Comparison of ENCODE assay signal across 13 cellular contexts in genomic region chrX:114465689-114466088, GRCh38.
DNase-seq lines count a peak whose midpoint lies in the region; ATAC-seq, FAIRE-seq and TF ChIP-seq lines count a peak whose summit lies in the region.
"Had no signal": no experiment of that assay in that cellular context is flagged by ENCODE, and none has a peak within 500 bp of the region (broad histone marks: within the 10 kb centered on the region; RNA-seq: fewer than 3 reads in every experiment).

No MANE protein-coding gene starts in this region.

- peak overlapping the region; percentile 38 for H3K4ac ChIP-seq in H1 (replicated peaks; ENCODE audit: insufficient read length, low read depth, low read length)

- H3K4me2 ChIP-seq in H1 (ENCODE audit: insufficient read depth in 1 of 2, low read depth in 2 of 2, low read length in 2 of 2), result peak overlapping the region; percentile 34 to 51; a peak in 3 of 4 replicates
- H3K4me2 ChIP-seq: KMS-11 had no signal

- peaks cover 0 to 48% of the 10 kb centered on the region in 2 experiments; a peak in 2 of 4 replicates for H3K79me2 ChIP-seq in H1 (ENCODE audit: control insufficient read depth in 1 of 2, insufficient read depth in 2 of 2, low read length in 2 of 2)

- no peak overlapping the region for H2AK5ac ChIP-seq in H1 (ENCODE audit: low read depth, low read length)

- no peak overlapping the region for H4K5ac ChIP-seq in H1 (ENCODE audit: insufficient read length, low read depth, low read length)

- H3K9me3 ChIP-seq in HUES48 (ENCODE audit: control insufficient read depth, insufficient read depth, low read length) (no peaks in the 10 kb centered on the region), H1 (ENCODE audit: insufficient read depth in 2 of 2, low read depth in 1 of 2, low read length in 1 of 2) (no peaks in the 10 kb centered on the region), iPS-18c (ENCODE audit: control insufficient read depth, insufficient read depth, low read length) (no peaks in the 10 kb centered on the region)
- H3K9me3 ChIP-seq: Caco-2 had no signal

- peak overlapping the region; percentile 39; the same call in 1 of the 2 replicates for H2BK12ac ChIP-seq in H1 (ENCODE audit: low read depth, low read length)

- H2BK15ac ChIP-seq in H1 (ENCODE audit: low read length), result no peak overlapping the region

- peak overlapping the region; percentile 83 for H2BK120ac ChIP-seq in H1 (replicated peaks; ENCODE audit: low read depth, low read length)

- H3K14ac ChIP-seq in H1 (ENCODE audit: insufficient read length), result no peak overlapping the region

- POLR2A ChIA-PET in H1 (lab: Charles Lee; ENCODE audit: partially characterized antibody), result interaction anchor here (0.6 to 1.8 kb wide), 6 partner anchors 10 to 375 kb away, joined by 3 to 14 read pairs (median 5); no protein-coding TSS in a partner anchor

- DNase-seq in H1 (ENCODE audit: low read depth in 1 of 2, low spot score in 2 of 2) (no peak), NCI-H146 treated with DMSO at 0.1 percent for 48 hours (lab: John Stamatoyannopoulos, UW; ENCODE audit: unreplicated experiment) (no peak), GM12891 (ENCODE audit: insufficient read length, low spot score) (no peak)
- DNase-seq: Caco-2; CD8-positive, alpha-beta memory T cell; DMS53 had no signal

- H3K36me3 ChIP-seq in HUES48 (ENCODE audit: control insufficient read depth, insufficient read depth, low read length) (peaks cover 6% of the 10 kb centered on the region; the same call in 1 of the 2 replicates), H1 (ENCODE audit: control insufficient read depth in 2 of 4, insufficient read depth in 4 of 4, low read length in 3 of 4) (peaks cover 0 to 5% (median 0%) of the 10 kb centered on the region in 4 experiments; a peak in 2 of 8 replicates)

- TF ChIP-seq CTCF in H1 (IDR thresholded peaks at IDR 0.05; ENCODE audit: control extremely low read depth in 1 of 3, insufficient read depth in 1 of 3, low read depth in 1 of 3, low read length in 3 of 3), result no peak

- peak overlapping the region; percentile 55 for H4K91ac ChIP-seq in H1 (replicated peaks; ENCODE audit: insufficient read length, low read length)

- ATAC-seq in GM18520 (IDR thresholded peaks at IDR 0.05; ENCODE audit: unreplicated experiment), result no peak
- ATAC-seq: HCT116, HepG2 had no signal

- peaks cover 49% of the 10 kb centered on the region for H3K4me1 ChIP-seq in HUES48 (ENCODE audit: control insufficient read depth, insufficient read depth, low read length)
- peaks cover 0 to 12% (median 1%) of the 10 kb centered on the region in 4 experiments; a peak in 3 of 7 replicates for H3K4me1 ChIP-seq in H1 (replicated peaks in 1 of 4; ENCODE audit: control insufficient read depth in 3 of 4, insufficient read depth in 4 of 4, low read length in 3 of 4)
- H3K4me1 ChIP-seq: Caco-2 had no signal

- peak overlapping the region; percentile 56 for H3K4me3 ChIP-seq in HUES48 (ENCODE audit: low read depth, low read length)
- H3K4me3 ChIP-seq in H1 (ENCODE audit: extremely low read depth in 1 of 4, insufficient read depth in 2 of 4, low read depth in 3 of 4, low read length in 4 of 4), result peak overlapping the region in 2 of 4 experiments; percentile 14 to 42; a peak in 2 of 8 replicates
- peak overlapping the region; percentile 25; the same call in 1 of the 2 replicates for H3K4me3 ChIP-seq in iPS-18c (ENCODE audit: insufficient read depth, low read depth, low read length)

- TF ChIP-seq EP300 in H1 (IDR thresholded peaks at IDR 0.05; ENCODE audit: borderline replicate concordance in 1 of 2, low read depth in 2 of 2, low read length in 2 of 2), result no peak

- peak overlapping the region; percentile 59 for H3K56ac ChIP-seq in H1 (replicated peaks; ENCODE audit: insufficient read length, low read depth, low read length)

- H3K23me2 ChIP-seq in H1 (ENCODE audit: low read depth, low read length), result no peaks in the 10 kb centered on the region

- no peaks in the 10 kb centered on the region for H4K20me1 ChIP-seq in H1 (replicated peaks in 1 of 2; ENCODE audit: control insufficient read depth in 1 of 2, insufficient read depth in 2 of 2, low read length in 2 of 2)

- H3K9ac ChIP-seq in HUES48 (ENCODE audit: low read depth, low read length) (peak overlapping the region; percentile 12; the same call in 1 of the 2 replicates), H1 (replicated peaks in 1 of 4; ENCODE audit: extremely low read depth in 1 of 4, low read depth in 3 of 4, low read length in 3 of 4) (no peak overlapping the region)
- H3K9ac ChIP-seq: KMS-11 had no signal

- FAIRE-seq in H1 (lab: Jason Lieb, UNC) (peak; percentile 65), GM12891 (lab: Jason Lieb, UNC) (no peak)
- FAIRE-seq: GM18507, HepG2 had no signal

- peak overlapping the region; percentile 9; the same call in 1 of the 2 replicates for H3K18ac ChIP-seq in H1 (ENCODE audit: extremely low read depth, low read length)

- no peak overlapping the region for H2AFZ ChIP-seq in H1 (ENCODE audit: low read length)

- peak overlapping the region; percentile 73; the same call in 1 of the 2 replicates for H2BK5ac ChIP-seq in H1 (ENCODE audit: low read depth, low read length)

- peak overlapping the region; percentile 37 for H3K27ac ChIP-seq in HUES48 (ENCODE audit: low read depth, low read length)
- peak overlapping the region; percentile 70; the same call in 1 of the 2 replicates for H3K27ac ChIP-seq in H1 (ENCODE audit: low read depth, low read length)
- H3K27ac ChIP-seq: KMS-11 had no signal

- H3K27me3 ChIP-seq in HUES48 (ENCODE audit: control insufficient read depth, insufficient read depth, low read length) (no peaks in the 10 kb centered on the region), H1 (replicated peaks in 1 of 4; ENCODE audit: control insufficient read depth in 3 of 4, extremely low read depth in 1 of 4, insufficient read depth in 3 of 4, low read length in 3 of 4) (no peaks in the 10 kb centered on the region)

- H3K79me1 ChIP-seq in H1 (ENCODE audit: low read depth, low read length), result no peaks in the 10 kb centered on the region

- TF ChIP-seq RAD21 in H1 (IDR thresholded peaks at IDR 0.05 in 1 of 2, conservative IDR thresholded peaks at IDR 0.05 in 1 of 2; ENCODE audit: low read depth in 2 of 2, low read length in 2 of 2), result no peak

- H3K23ac ChIP-seq in H1 (ENCODE audit: insufficient read length), result no peak overlapping the region

- no peak overlapping the region; the same call in 1 of the 2 replicates for H2BK20ac ChIP-seq in H1 (ENCODE audit: low read length)

- no peak for TF ChIP-seq POLR2A in H1 (IDR thresholded peaks at IDR 0.05; ENCODE audit: control extremely low read depth in 1 of 2, low read depth in 2 of 2, low read length in 2 of 2)
- no peak for TF ChIP-seq POLR2A in GM12891 (IDR thresholded peaks at IDR 0.05; ENCODE audit: low read depth, low read length)

- H4K8ac ChIP-seq in H1 (ENCODE audit: extremely low read depth, insufficient read depth, low read length), result no peak overlapping the region

- CTCF ChIA-PET in H1 (lab: Charles Lee; ENCODE audit: partially characterized antibody), result interaction anchor here (0.9 kb wide), 2 partner anchors 17 to 114 kb away, joined by 3 read pairs; no protein-coding TSS in a partner anchor

TF ChIP-seq in H1, 55 proteins besides CTCF, POLR2A, EP300 and RAD21 (continues in another document):
- no peak for TF ChIP-seq E2F6 (IDR thresholded peaks at IDR 0.05)

TF ChIP-seq in GM12891, 5 proteins besides CTCF, POLR2A, EP300 and RAD21:
- TF ChIP-seq POU2F2 (IDR thresholded peaks at IDR 0.05; ENCODE audit: low read depth, low read length) (no peak), POLR2AphosphoS5 (IDR thresholded peaks at IDR 0.05; ENCODE audit: low read depth, low read length) (no peak)
